In the genomic region with DNA sequence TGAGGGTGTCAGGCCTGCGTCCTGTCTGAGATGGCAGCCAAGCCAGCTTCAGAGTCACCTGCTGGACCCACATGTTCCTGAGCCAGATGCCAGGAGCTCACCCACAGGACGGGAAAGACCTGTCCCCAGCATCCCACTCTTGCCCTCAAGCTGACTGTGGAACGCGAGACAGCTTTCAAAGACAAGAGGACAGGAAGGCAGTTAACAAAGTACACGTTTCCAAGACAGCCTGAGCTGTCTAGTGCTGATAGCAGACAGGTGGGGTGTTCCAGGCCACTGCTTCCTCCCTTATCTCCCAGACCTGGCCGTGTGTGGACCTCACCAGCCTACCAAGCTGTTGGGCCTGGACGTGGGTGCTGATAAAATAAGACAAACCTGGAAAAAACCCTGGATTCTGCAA, we compare ENCODE assay signal across 17 cellular contexts. TPM values are rescaled to one million over a fixed set of nuclear protein-coding genes. Genes with fewer than 3 reads are reported as not detected.
DNase-seq lines count a peak whose midpoint lies in the region; ATAC-seq and TF ChIP-seq lines count a peak whose summit lies in the region.
"Had no signal": no experiment of that assay in that cellular context is flagged by ENCODE, and none has a peak within 500 bp of the region (broad histone marks: within the 10 kb centered on the region; RNA-seq: fewer than 3 reads in every experiment).

No MANE protein-coding gene starts in this region.

- H3K27ac Mint-ChIP-seq in CD4-positive, CD25-positive, alpha-beta regulatory T cell, result peak overlapping the region in 2 of 3 donors; percentile 49 to 55
- H3K27ac Mint-ChIP-seq in effector memory CD8-positive, alpha-beta T cell, result peak overlapping the region; percentile 44 to 64
- peak overlapping the region; percentile 12 to 85 (median 72) for H3K27ac Mint-ChIP-seq in nephron
- H3K27ac Mint-ChIP-seq: activated CD4-positive, alpha-beta T cell treated with anti-CD3 and anti-CD28 coated beads, Interleukin-2, amount 10 ng/mL, durations not matched to agents 24 days and 14 days; activated naive CD8-positive, alpha-beta T cell treated with anti-CD3 and anti-CD28 coated beads for 36 hours had no signal

- no peak for ATAC-seq in CD4-positive, CD25-positive, alpha-beta regulatory T cell (ENCODE audit: low read depth in 2 of 2)
- ATAC-seq in Panc1 (no peak), GM18867 (IDR thresholded peaks at IDR 0.05; ENCODE audit: unreplicated experiment) (no peak), HG02885 (IDR thresholded peaks at IDR 0.05; ENCODE audit: poor library complexity, unreplicated experiment) (no peak)
- ATAC-seq in effector memory CD8-positive, alpha-beta T cell (replicated peaks), result no peak

- H3K36me3 ChIP-seq in CD4-positive, CD25-positive, alpha-beta regulatory T cell (ENCODE audit: control insufficient read depth, insufficient read depth, low read length), result peaks cover 17% of the 10 kb centered on the region
- peaks cover 2% of the 10 kb centered on the region for H3K36me3 ChIP-seq in Panc1 (ENCODE audit: control insufficient read depth, insufficient read depth, low read length)
- H3K36me3 ChIP-seq: MG63 had no signal

- no peaks in the 10 kb centered on the region for H3K27me3 Mint-ChIP-seq in CD4-positive, CD25-positive, alpha-beta regulatory T cell
- H3K27me3 Mint-ChIP-seq in effector memory CD8-positive, alpha-beta T cell, result no peaks in the 10 kb centered on the region
- no peaks in the 10 kb centered on the region for H3K27me3 Mint-ChIP-seq in nephron (ENCODE audit: low read depth)
- H3K27me3 Mint-ChIP-seq: activated CD4-positive, alpha-beta T cell treated with anti-CD3 and anti-CD28 coated beads, Interleukin-2, amount 10 ng/mL, durations not matched to agents 24 days and 14 days; activated naive CD8-positive, alpha-beta T cell treated with anti-CD3 and anti-CD28 coated beads for 36 hours had no signal

- H3K4me1 Mint-ChIP-seq in CD4-positive, CD25-positive, alpha-beta regulatory T cell, result no peaks in the 10 kb centered on the region
- H3K4me1 Mint-ChIP-seq in effector memory CD8-positive, alpha-beta T cell (ENCODE audit: low read depth in 2 of 2), result no peaks in the 10 kb centered on the region
- peaks cover 45% of the 10 kb centered on the region for H3K4me1 Mint-ChIP-seq in nephron
- H3K4me1 Mint-ChIP-seq: activated CD4-positive, alpha-beta T cell treated with anti-CD3 and anti-CD28 coated beads, Interleukin-2, amount 10 ng/mL, durations not matched to agents 24 days and 14 days had no signal

- TF ChIP-seq CTCF in Panc1 (IDR thresholded peaks at IDR 0.05), result no peak
- TF ChIP-seq CTCF in nephron (IDR thresholded peaks at IDR 0.05; ENCODE audit: unreplicated experiment in 3 of 3), result no peak

- POLR2A ChIA-PET in Panc1 (lab: Charles Lee), result no interaction called here

- CTCF ChIA-PET in Panc1 (lab: Charles Lee), result interaction anchor here (0.6 kb wide), 1 partner anchor 43 kb away, joined by 3 read pairs; no protein-coding TSS in a partner anchor

- no TSS peak for BruUV-seq in Panc1 (replicated peaks; lab: Mats Ljungman, UMichigan)

- no peak overlapping the region for H3K4me3 ChIP-seq in CD4-positive, CD25-positive, alpha-beta regulatory T cell (ENCODE audit: low read depth, low read length)
- H3K4me3 ChIP-seq in Panc1 (ENCODE audit: low read depth in 2 of 2, low read length in 2 of 2), result no peak overlapping the region
- H3K4me3 ChIP-seq: esophagus muscularis mucosa, MG63 had no signal

- H3K4me1 ChIP-seq in CD4-positive, CD25-positive, alpha-beta regulatory T cell (ENCODE audit: control insufficient read depth, insufficient read depth, low read length, poor library complexity, severe bottlenecking), result no peaks in the 10 kb centered on the region
- H3K4me1 ChIP-seq in Panc1 (ENCODE audit: control insufficient read depth, insufficient read depth, low read length), result peaks cover 41% of the 10 kb centered on the region
- H3K4me1 ChIP-seq: Caco-2 had no signal

- no peaks in the 10 kb centered on the region for H3K27me3 ChIP-seq in CD4-positive, CD25-positive, alpha-beta regulatory T cell (ENCODE audit: control insufficient read depth, insufficient read depth, low read length)
- no peaks in the 10 kb centered on the region for H3K27me3 ChIP-seq in Panc1 (ENCODE audit: control insufficient read depth, insufficient read depth, low read length)
- H3K27me3 ChIP-seq: esophagus muscularis mucosa, MG63 had no signal

- intact Hi-C loops in Panc1 (cut with micrococcal nuclease; ENCODE audit: unreplicated experiment), result no loop called here

- no peak overlapping the region for H3K4me3 Mint-ChIP-seq in CD4-positive, CD25-positive, alpha-beta regulatory T cell
- no peak overlapping the region for H3K4me3 Mint-ChIP-seq in effector memory CD8-positive, alpha-beta T cell
- no peak overlapping the region for H3K4me3 Mint-ChIP-seq in nephron
- H3K4me3 Mint-ChIP-seq: activated CD4-positive, alpha-beta T cell treated with anti-CD3 and anti-CD28 coated beads, Interleukin-2, amount 10 ng/mL, durations not matched to agents 24 days and 14 days; activated naive CD8-positive, alpha-beta T cell treated with anti-CD3 and anti-CD28 coated beads for 36 hours had no signal

- H3K9me3 Mint-ChIP-seq in CD4-positive, CD25-positive, alpha-beta regulatory T cell, result no peaks in the 10 kb centered on the region
- no peaks in the 10 kb centered on the region for H3K9me3 Mint-ChIP-seq in effector memory CD8-positive, alpha-beta T cell
- no peaks in the 10 kb centered on the region for H3K9me3 Mint-ChIP-seq in nephron
- H3K9me3 Mint-ChIP-seq: activated CD4-positive, alpha-beta T cell treated with anti-CD3 and anti-CD28 coated beads, Interleukin-2, amount 10 ng/mL, durations not matched to agents 24 days and 14 days; activated naive CD8-positive, alpha-beta T cell treated with anti-CD3 and anti-CD28 coated beads for 36 hours had no signal

- H3K9me3 ChIP-seq in CD4-positive, CD25-positive, alpha-beta regulatory T cell (ENCODE audit: control insufficient read depth in 2 of 2, low read length in 2 of 2), result no peaks in the 10 kb centered on the region
- H3K9me3 ChIP-seq in Panc1 (ENCODE audit: control insufficient read depth, insufficient read depth, low read depth, low read length), result no peaks in the 10 kb centered on the region
- H3K9me3 ChIP-seq: Caco-2, esophagus muscularis mucosa, MG63 had no signal

- H3K27ac ChIP-seq in CD4-positive, CD25-positive, alpha-beta regulatory T cell (ENCODE audit: insufficient read depth, low read length, poor library complexity, severe bottlenecking), result no peak overlapping the region
- H3K27ac ChIP-seq in Panc1 (ENCODE audit: low read length), result peak overlapping the region; percentile 51
- H3K27ac ChIP-seq: esophagus muscularis mucosa had no signal

- no peak for DNase-seq in CD4-positive, CD25-positive, alpha-beta regulatory T cell
- DNase-seq in Panc1 (ENCODE audit: low read depth, low spot score) (no peak), kidney tubule cell (ENCODE audit: low spot score) (no peak), amniotic stem cell (lab: John Stamatoyannopoulos, UW) (no peak)
- no peak for DNase-seq in effector memory CD8-positive, alpha-beta T cell
- DNase-seq: activated CD4-positive, alpha-beta T cell treated with anti-CD3 and anti-CD28 coated beads, Interleukin-2, amount 10 ng/mL, durations not matched to agents 24 days and 14 days; activated naive CD8-positive, alpha-beta T cell treated with anti-CD3 and anti-CD28 coated beads for 36 hours; activated T-cell treated with anti-CD3 and anti-CD28 coated beads for 4 hours; Caco-2; MG63; NCI-H2081; NCI-H526 had no signal

- peaks cover 3% of the 10 kb centered on the region for H3K36me3 Mint-ChIP-seq in CD4-positive, CD25-positive, alpha-beta regulatory T cell
- peaks cover 23% of the 10 kb centered on the region for H3K36me3 Mint-ChIP-seq in effector memory CD8-positive, alpha-beta T cell (ENCODE audit: insufficient read depth)
- H3K36me3 Mint-ChIP-seq in nephron (ENCODE audit: low read depth), result peaks cover 39% of the 10 kb centered on the region
- H3K36me3 Mint-ChIP-seq: activated naive CD8-positive, alpha-beta T cell treated with anti-CD3 and anti-CD28 coated beads for 36 hours had no signal

- in situ Hi-C loops in Panc1 (cut with HindIII; ENCODE audit: low pct_unique_long_range_greater_than_20kb, low sequenced_read_pairs), result no loop called here

RNA-seq across cellular contexts. Expression of a gene that starts 13.2 kb away (rescaled TPM):
- 83.1 TPM for total RNA-seq in CD4-positive, CD25-positive, alpha-beta regulatory T cell
- 100 to 1,000 TPM in 3 of 4 donors, 10 to 100 TPM in 1; 98.6 to 127 (median 124) TPM for polyA plus RNA-seq in CD4-positive, CD25-positive, alpha-beta regulatory T cell
- 45.8 TPM for total RNA-seq in Panc1 (2021; ENCODE audit: unreplicated experiment)
- polyA plus RNA-seq in Panc1 (2012; ENCODE audit: insufficient read length), result 58.3 TPM

RNA-seq across cellular contexts. Expression of a gene that starts 38.5 kb away (rescaled TPM):
- total RNA-seq in CD4-positive, CD25-positive, alpha-beta regulatory T cell, result 0.49 TPM
- not detected for polyA plus RNA-seq in CD4-positive, CD25-positive, alpha-beta regulatory T cell
- total RNA-seq in Panc1 (2021; ENCODE audit: unreplicated experiment), result not detected
- not detected for polyA plus RNA-seq in Panc1 (2012; ENCODE audit: insufficient read length)
- total RNA-seq: activated naive CD8-positive, alpha-beta T cell treated with anti-CD3 and anti-CD28 coated beads for 36 hours; Caco-2; RPMI7951 had no signal

RNA-seq across cellular contexts. Expression of a gene that starts 51.5 kb away (rescaled TPM):
- 3.2 TPM for total RNA-seq in CD4-positive, CD25-positive, alpha-beta regulatory T cell
- polyA plus RNA-seq in CD4-positive, CD25-positive, alpha-beta regulatory T cell, result 1 to 10 TPM in 2 of 4 donors, under 1 TPM in 2; 0.26 to 1.7 (median 0.96) TPM
- 7.1 TPM for total RNA-seq in Panc1 (2021; ENCODE audit: unreplicated experiment)
- polyA plus RNA-seq in Panc1 (2012; ENCODE audit: insufficient read length), result 5.9 TPM
